Comparison of ENCODE assay signal across 1 cellular context in genomic region chr10:14583967-14584366, GRCh38.
TF ChIP-seq lines count a peak whose summit lies in the region.

No MANE protein-coding gene starts in this region.

TF ChIP-seq in IMR-90, 13 proteins besides CTCF, POLR2A, EP300 and RAD21 (continued from another document):
- TF ChIP-seq CHD1 (IDR thresholded peaks at IDR 0.05; ENCODE audit: low read depth, low read length): no peak
- TF ChIP-seq, protein P1, sequence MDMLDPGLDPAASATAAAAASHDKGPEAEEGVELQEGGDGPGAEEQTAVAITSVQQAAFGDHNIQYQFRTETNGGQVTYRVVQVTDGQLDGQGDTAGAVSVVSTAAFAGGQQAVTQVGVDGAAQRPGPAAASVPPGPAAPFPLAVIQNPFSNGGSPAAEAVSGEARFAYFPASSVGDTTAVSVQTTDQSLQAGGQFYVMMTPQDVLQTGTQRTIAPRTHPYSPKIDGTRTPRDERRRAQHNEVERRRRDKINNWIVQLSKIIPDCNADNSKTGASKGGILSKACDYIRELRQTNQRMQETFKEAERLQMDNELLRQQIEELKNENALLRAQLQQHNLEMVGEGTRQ (IDR thresholded peaks at IDR 0.05; ENCODE audit: low read depth, low read length): no peak
- TF ChIP-seq, protein P2, sequence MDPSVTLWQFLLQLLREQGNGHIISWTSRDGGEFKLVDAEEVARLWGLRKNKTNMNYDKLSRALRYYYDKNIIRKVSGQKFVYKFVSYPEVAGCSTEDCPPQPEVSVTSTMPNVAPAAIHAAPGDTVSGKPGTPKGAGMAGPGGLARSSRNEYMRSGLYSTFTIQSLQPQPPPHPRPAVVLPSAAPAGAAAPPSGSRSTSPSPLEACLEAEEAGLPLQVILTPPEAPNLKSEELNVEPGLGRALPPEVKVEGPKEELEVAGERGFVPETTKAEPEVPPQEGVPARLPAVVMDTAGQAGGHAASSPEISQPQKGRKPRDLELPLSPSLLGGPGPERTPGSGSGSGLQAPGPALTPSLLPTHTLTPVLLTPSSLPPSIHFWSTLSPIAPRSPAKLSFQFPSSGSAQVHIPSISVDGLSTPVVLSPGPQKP (IDR thresholded peaks at IDR 0.05; ENCODE audit: borderline replicate concordance, low read depth, low read length): no peak
